8 cellular contexts compared by ENCODE assay signal in the genomic region with DNA sequence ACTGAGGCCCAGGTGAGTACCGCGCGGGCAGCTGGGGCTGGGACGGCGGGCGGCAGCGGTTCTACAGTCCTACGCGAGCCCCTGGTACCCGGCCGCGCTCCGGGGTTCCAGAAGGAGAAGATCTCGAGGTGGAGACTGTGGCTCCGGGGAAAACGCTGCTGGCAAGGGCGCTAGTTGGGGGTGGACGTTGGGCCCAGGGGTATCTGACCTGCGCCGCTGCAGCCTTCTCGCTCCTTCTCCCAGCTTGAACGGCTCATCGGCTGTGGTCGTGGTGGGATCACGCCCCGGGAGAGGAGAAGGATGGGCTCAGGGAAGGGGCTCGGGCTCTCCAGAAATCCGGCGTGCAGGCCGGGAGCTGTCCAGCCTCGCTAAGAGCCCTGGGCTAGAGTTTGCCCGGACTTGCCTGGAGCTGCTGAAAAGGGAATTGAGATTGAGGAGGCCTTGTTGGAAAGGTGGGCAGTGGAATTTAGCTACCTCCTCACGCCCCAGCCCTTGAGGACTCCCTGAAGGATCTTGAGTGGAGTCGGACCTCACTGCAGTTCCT. TPM values are rescaled to one million over a fixed set of nuclear protein-coding genes. Genes with fewer than 3 reads are reported as not detected.
DNase-seq lines count a peak whose midpoint lies in the region; ATAC-seq and TF ChIP-seq lines count a peak whose summit lies in the region.

No MANE protein-coding gene starts in this region.

- in situ Hi-C loops in Panc1 (cut with HindIII; ENCODE audit: low pct_unique_long_range_greater_than_20kb, low sequenced_read_pairs), result no loop called here

- H3K27ac ChIP-seq in CD8-positive, alpha-beta memory T cell (ENCODE audit: low read depth, low read length), result no peak overlapping the region
- H3K27ac ChIP-seq in Panc1 (ENCODE audit: low read length) (no peak overlapping the region), osteoblast (ENCODE audit: low read depth, low read length) (no peak overlapping the region)

- POLR2A ChIA-PET in CD8-positive, alpha-beta memory T cell (lab: Charles Lee), result no interaction called here
- POLR2A ChIA-PET in Panc1 (lab: Charles Lee) (interaction anchor here (0.7 kb wide), 1 partner anchor 613 kb away, joined by 3 read pairs; no protein-coding TSS in a partner anchor), HEK293T (lab: Yijun Ruan, JAX) (interaction anchor here (0.9 kb wide), 1 partner anchor 11 kb away, joined by 3 read pairs; no protein-coding TSS in a partner anchor)

- peaks cover 13 to 28% (median 17%) of the 10 kb centered on the region in 3 donors for H3K4me1 Mint-ChIP-seq in CD8-positive, alpha-beta memory T cell

- no peak overlapping the region for H3K27ac Mint-ChIP-seq in CD8-positive, alpha-beta memory T cell

- no peak for DNase-seq in CD8-positive, alpha-beta memory T cell
- DNase-seq in Panc1 (ENCODE audit: low read depth, low spot score), result no peak
- no peak for DNase-seq in epithelial cell of proximal tubule (ENCODE audit: low read depth)
- peak; percentile 97 for DNase-seq in osteoblast (ENCODE audit: insufficient read length, low spot score, missing footprints)
- no peak for DNase-seq in HEK293T (ENCODE audit: extremely low spot score)
- DNase-seq in cerebellar nuclear complex (lab: John Stamatoyannopoulos, UW), result no peak
- DNase-seq in COLO668 (lab: John Stamatoyannopoulos, UW; ENCODE audit: unreplicated experiment), result no peak
- no peak for DNase-seq in NCI-H1417 treated with DMSO at 0.1 percent for 48 hours (lab: John Stamatoyannopoulos, UW)

- no peaks in the 10 kb centered on the region for H3K9me3 Mint-ChIP-seq in CD8-positive, alpha-beta memory T cell

- no peak overlapping the region for H3K4me3 ChIP-seq in CD8-positive, alpha-beta memory T cell (ENCODE audit: low read length)
- peak overlapping the region; percentile 53 to 54 for H3K4me3 ChIP-seq in Panc1 (ENCODE audit: low read depth in 2 of 2, low read length in 2 of 2)
- peak overlapping the region; percentile 50 for H3K4me3 ChIP-seq in epithelial cell of proximal tubule (ENCODE audit: low read depth, low read length)
- H3K4me3 ChIP-seq in osteoblast (ENCODE audit: insufficient read depth, low read length), result peak overlapping the region; percentile 66

- no peak for ATAC-seq in Panc1

- no peak for TF ChIP-seq CTCF in Panc1 (IDR thresholded peaks at IDR 0.05)
- no peak for TF ChIP-seq CTCF in epithelial cell of proximal tubule (conservative IDR thresholded peaks at IDR 0.05; ENCODE audit: low read depth, low read length)
- TF ChIP-seq CTCF in osteoblast (IDR thresholded peaks at IDR 0.05; ENCODE audit: extremely low read depth, low read depth, low read length), result no peak

- no peaks in the 10 kb centered on the region for H3K36me3 Mint-ChIP-seq in CD8-positive, alpha-beta memory T cell

- intact Hi-C loops in Panc1 (cut with micrococcal nuclease; ENCODE audit: unreplicated experiment), result no loop called here

- no peaks in the 10 kb centered on the region for H3K79me2 ChIP-seq in osteoblast (ENCODE audit: insufficient read depth, low read length)

- peak overlapping the region; percentile 76 for H3K4me2 ChIP-seq in osteoblast (ENCODE audit: insufficient read depth, low read length)

- BruUV-seq in Panc1 (replicated peaks; lab: Mats Ljungman, UMichigan), result no TSS peak

- peak overlapping the region; percentile 22 for H2AFZ ChIP-seq in osteoblast (ENCODE audit: low read length)

- H4K20me1 ChIP-seq in osteoblast (ENCODE audit: insufficient read depth, low read length), result peaks cover 3% of the 10 kb centered on the region

- peak overlapping the region; percentile 66 to 86 (median 77) for H3K4me3 Mint-ChIP-seq in CD8-positive, alpha-beta memory T cell

- CTCF ChIA-PET in CD8-positive, alpha-beta memory T cell (lab: Charles Lee), result interaction anchor here (0.8 to 1.2 kb wide), 3 partner anchors 9 to 21 kb away, joined by 3 read pairs; no protein-coding TSS in a partner anchor
- CTCF ChIA-PET in Panc1 (lab: Charles Lee), result interaction anchor here (1.0 kb wide), 1 partner anchor 25 kb away, joined by 3 read pairs; no protein-coding TSS in a partner anchor
- CTCF ChIA-PET in HEK293T (lab: Yijun Ruan, JAX), result interaction anchor here (1.1 kb wide), 1 partner anchor 9 kb away, joined by 3 read pairs; no protein-coding TSS in a partner anchor

- peaks cover 25% of the 10 kb centered on the region for H3K27me3 ChIP-seq in CD8-positive, alpha-beta memory T cell (ENCODE audit: insufficient read depth, low read length, poor library complexity, severe bottlenecking)
- H3K27me3 ChIP-seq in Panc1 (ENCODE audit: control insufficient read depth, insufficient read depth, low read length) (peaks cover 11% of the 10 kb centered on the region; the same call in 1 of the 2 replicates), osteoblast (ENCODE audit: insufficient read depth, low read length) (peaks cover 53% of the 10 kb centered on the region)

- H3K4me1 ChIP-seq in CD8-positive, alpha-beta memory T cell (ENCODE audit: insufficient read depth, low read length), result peaks cover 11% of the 10 kb centered on the region
- H3K4me1 ChIP-seq in Panc1 (ENCODE audit: control insufficient read depth, insufficient read depth, low read length) (peaks cover 4% of the 10 kb centered on the region; the same call in 1 of the 2 replicates), osteoblast (ENCODE audit: insufficient read depth, low read length) (no peaks in the 10 kb centered on the region)

- peaks cover 19 to 24% of the 10 kb centered on the region in 2 donors for H3K27me3 Mint-ChIP-seq in CD8-positive, alpha-beta memory T cell

- H3K9me3 ChIP-seq in CD8-positive, alpha-beta memory T cell (ENCODE audit: low read length), result no peaks in the 10 kb centered on the region
- H3K9me3 ChIP-seq in Panc1 (ENCODE audit: control insufficient read depth, insufficient read depth, low read depth, low read length) (no peaks in the 10 kb centered on the region), osteoblast (ENCODE audit: low read depth, low read length) (no peaks in the 10 kb centered on the region)

- no peaks in the 10 kb centered on the region for H3K36me3 ChIP-seq in CD8-positive, alpha-beta memory T cell (ENCODE audit: insufficient read depth, low read length)
- H3K36me3 ChIP-seq in Panc1 (ENCODE audit: control insufficient read depth, insufficient read depth, low read length) (no peaks in the 10 kb centered on the region), osteoblast (ENCODE audit: insufficient read depth, low read length) (no peaks in the 10 kb centered on the region)

TF ChIP-seq in HEK293T, 16 proteins besides CTCF, POLR2A, EP300 and RAD21:
- TF ChIP-seq L3MBTL2 (conservative IDR thresholded peaks at IDR 0.05), result no peak
- TF ChIP-seq NFRKB (IDR thresholded peaks at IDR 0.05), result no peak
- no peak for TF ChIP-seq ELF4 (IDR thresholded peaks at IDR 0.05)
TF ChIP-seq in HEK293T: peak in this region for 0.

RNA-seq across cellular contexts. Expression of a gene that starts 1.1 kb away (rescaled TPM):
- under 1 TPM; 0.44 to 0.57 TPM for total RNA-seq in CD8-positive, alpha-beta memory T cell
- 0.09 TPM for polyA plus RNA-seq in CD8-positive, alpha-beta memory T cell
- 0.08 TPM for total RNA-seq in Panc1 (2021; ENCODE audit: unreplicated experiment)
- not detected for polyA plus RNA-seq in Panc1 (2012; ENCODE audit: insufficient read length)
- not detected in 2 replicates for total RNA-seq in epithelial cell of proximal tubule
- under 0.01 TPM in 2 replicates for total RNA-seq in osteoblast

RNA-seq across cellular contexts. Expression of a gene that starts 35.1 kb away (rescaled TPM):
- 10 to 100 TPM; 73.5 to 73.6 TPM for total RNA-seq in CD8-positive, alpha-beta memory T cell
- 22.4 TPM for polyA plus RNA-seq in CD8-positive, alpha-beta memory T cell
- total RNA-seq in Panc1 (2021; ENCODE audit: unreplicated experiment) (53.8 TPM), epithelial cell of proximal tubule (49.2 and 60.5 TPM in 2 replicates), osteoblast (38.7 and 39.8 TPM in 2 replicates)
- 28.6 TPM for polyA plus RNA-seq in Panc1 (2012; ENCODE audit: insufficient read length)

RNA-seq across cellular contexts. Expression of a gene that starts 42.4 kb away (rescaled TPM):
- total RNA-seq in CD8-positive, alpha-beta memory T cell, result 10 to 100 TPM; 15.4 to 17.5 TPM
- polyA plus RNA-seq in CD8-positive, alpha-beta memory T cell, result 19.7 TPM
- total RNA-seq in Panc1 (2021; ENCODE audit: unreplicated experiment), result 23.4 TPM
- polyA plus RNA-seq in Panc1 (2012; ENCODE audit: insufficient read length), result 29.7 TPM
- 14.2 and 24.5 TPM in 2 replicates for total RNA-seq in epithelial cell of proximal tubule
- 21.4 and 25.6 TPM in 2 replicates for total RNA-seq in osteoblast

RNA-seq across cellular contexts. Expression of a gene that starts 57.9 kb away (rescaled TPM):
- 100 to 1,000 TPM; 116 to 129 TPM for total RNA-seq in CD8-positive, alpha-beta memory T cell
- polyA plus RNA-seq in CD8-positive, alpha-beta memory T cell, result 94.6 TPM
- 85.8 TPM for total RNA-seq in Panc1 (2021; ENCODE audit: unreplicated experiment)
- 94.1 TPM for polyA plus RNA-seq in Panc1 (2012; ENCODE audit: insufficient read length)
- 77.0 and 86.9 TPM in 2 replicates for total RNA-seq in epithelial cell of proximal tubule
- total RNA-seq in osteoblast, result 68.7 and 76.7 TPM in 2 replicates
